ENCODE assay signal across 9 cellular contexts in genomic region chr9:129627556-129628492, GRCh38. TPM values are rescaled to one million over a fixed set of nuclear protein-coding genes. Genes with fewer than 3 reads are reported as not detected.
DNase-seq lines count a peak whose midpoint lies in the region; ATAC-seq and TF ChIP-seq lines count a peak whose summit lies in the region.
"Had no signal": no experiment of that assay in that cellular context is flagged by ENCODE, and none has a peak within 500 bp of the region (broad histone marks: within the 10 kb centered on the region; RNA-seq: fewer than 3 reads in every experiment).

No MANE protein-coding gene starts in this region.

- TF ChIP-seq CTCF in testis (IDR thresholded peaks at IDR 0.05) = no peak

- peak overlapping the region; percentile 90; the same call in 1 of the 2 replicates for H3K9ac ChIP-seq in iPS-20b (ENCODE audit: low read depth, low read length)

- H3K4me1 ChIP-seq in iPS-20b (ENCODE audit: insufficient read depth, low read length) (peaks cover 12% of the 10 kb centered on the region), testis (peaks cover 53% of the 10 kb centered on the region)

- peak overlapping the region; percentile 83 for H3K27ac Mint-ChIP-seq in activated CD4-positive, alpha-beta memory T cell treated with anti-CD3 and anti-CD28 coated beads, Interleukin-2, amount 10 ng/mL, durations not matched to agents 7 days and 5 days

- H3K27ac ChIP-seq in iPS-20b (ENCODE audit: low read length) = no peak overlapping the region
- H3K27ac ChIP-seq in testis = peak overlapping the region; percentile 14 to 53

- peak overlapping the region; percentile 92 for H3K4me3 Mint-ChIP-seq in activated T-cell treated with anti-CD3 and anti-CD28 coated beads, Interleukin-2, amount 50 U/mL, for 4 hours
- peak overlapping the region; percentile 81 for H3K4me3 Mint-ChIP-seq in activated CD4-positive, alpha-beta memory T cell treated with anti-CD3 and anti-CD28 coated beads, Interleukin-2, amount 10 ng/mL, durations not matched to agents 7 days and 5 days

- H3K36me3 ChIP-seq in iPS-20b (ENCODE audit: insufficient read depth, low read depth, low read length) = peaks cover 29% of the 10 kb centered on the region
- no peaks in the 10 kb centered on the region for H3K36me3 ChIP-seq in testis (ENCODE audit: low read depth, missing control alignments)

- intact Hi-C loops in testis (cut with DNase I; ENCODE audit: low total_unique reads) = no loop called here

- WGBS in testis, 2 donors = 28 to 32% methylated on average over 9 to 13 of the region's 13 CpGs

- POLR2A ChIA-PET in activated CD4-positive, alpha-beta memory T cell treated with anti-CD3 and anti-CD28 coated beads, Interleukin-2, amount 10 ng/mL, durations not matched to agents 7 days and 5 days (lab: Charles Lee) = interaction anchor here (0.8 to 4.3 kb wide), 5 partner anchors 8 to 546 kb away, joined by 3 to 44 read pairs (median 3); partner anchors contain the start of gene ASB6

- no peaks in the 10 kb centered on the region for H3K9me3 Mint-ChIP-seq in activated T-cell treated with anti-CD3 and anti-CD28 coated beads, Interleukin-2, amount 50 U/mL, for 4 hours
- H3K9me3 Mint-ChIP-seq in activated CD4-positive, alpha-beta memory T cell treated with anti-CD3 and anti-CD28 coated beads, Interleukin-2, amount 10 ng/mL, durations not matched to agents 7 days and 5 days = no peaks in the 10 kb centered on the region

- no peak for DNase-seq in activated T-cell treated with anti-CD3 and anti-CD28 coated beads, Interleukin-2, amount 50 U/mL, for 4 hours
- no peak for DNase-seq in activated T-cell treated with anti-CD3 and anti-CD28 coated beads, Interleukin-2, amount 50 U/mL, for 48 hours
- no peak for DNase-seq in activated CD4-positive, alpha-beta memory T cell treated with anti-CD3 and anti-CD28 coated beads, Interleukin-2, amount 10 ng/mL, durations not matched to agents 7 days and 5 days
- DNase-seq in testis = no peak
- no peak for DNase-seq in NCI-H1092 treated with DMSO at 0.1 percent for 48 hours (lab: John Stamatoyannopoulos, UW)
- DNase-seq in NCI-H748 (lab: John Stamatoyannopoulos, UW; ENCODE audit: unreplicated experiment) = no peak

- H3K4me1 Mint-ChIP-seq in activated T-cell treated with anti-CD3 and anti-CD28 coated beads, Interleukin-2, amount 50 U/mL, for 4 hours (ENCODE audit: low read depth) = peaks cover 71% of the 10 kb centered on the region
- peaks cover 67% of the 10 kb centered on the region for H3K4me1 Mint-ChIP-seq in activated CD4-positive, alpha-beta memory T cell treated with anti-CD3 and anti-CD28 coated beads, Interleukin-2, amount 10 ng/mL, durations not matched to agents 7 days and 5 days

- TF ChIP-seq POLR2A in testis (IDR thresholded peaks at IDR 0.05) = no peak

- ATAC-seq in activated T-cell treated with anti-CD3 and anti-CD28 coated beads, Interleukin-2, amount 50 U/mL, for 4 hours = no peak
- no peak for ATAC-seq in GM21423 (IDR thresholded peaks at IDR 0.05; ENCODE audit: unreplicated experiment)

- CTCF ChIA-PET in activated CD4-positive, alpha-beta memory T cell treated with anti-CD3 and anti-CD28 coated beads, Interleukin-2, amount 10 ng/mL, durations not matched to agents 7 days and 5 days (lab: Charles Lee) = interaction anchor here (0.6 to 6.6 kb wide), 7 partner anchors 13 to 972 kb away, joined by 3 to 112 read pairs (median 6); partner anchors contain the start of genes ASB6 and IER5L

- peaks cover 8% of the 10 kb centered on the region for H3K36me3 Mint-ChIP-seq in activated T-cell treated with anti-CD3 and anti-CD28 coated beads, Interleukin-2, amount 50 U/mL, for 4 hours (ENCODE audit: insufficient read depth)
- H3K36me3 Mint-ChIP-seq in activated CD4-positive, alpha-beta memory T cell treated with anti-CD3 and anti-CD28 coated beads, Interleukin-2, amount 10 ng/mL, durations not matched to agents 7 days and 5 days (ENCODE audit: low read depth) = peaks cover 22% of the 10 kb centered on the region

- H3K27me3 Mint-ChIP-seq in activated T-cell treated with anti-CD3 and anti-CD28 coated beads, Interleukin-2, amount 50 U/mL, for 4 hours (ENCODE audit: low read depth) = no peaks in the 10 kb centered on the region
- no peaks in the 10 kb centered on the region for H3K27me3 Mint-ChIP-seq in activated CD4-positive, alpha-beta memory T cell treated with anti-CD3 and anti-CD28 coated beads, Interleukin-2, amount 10 ng/mL, durations not matched to agents 7 days and 5 days

- H3K27me3 ChIP-seq in iPS-20b (ENCODE audit: insufficient read depth, low read length) (no peaks in the 10 kb centered on the region), testis (no peaks in the 10 kb centered on the region)

- H3K9me3 ChIP-seq in iPS-20b (ENCODE audit: insufficient read depth, low read depth, low read length) (no peaks in the 10 kb centered on the region), testis (no peaks in the 10 kb centered on the region)

- H3K4me3 ChIP-seq in iPS-20b (ENCODE audit: low read length) (peak overlapping the region; percentile 85; the same call in 1 of the 2 replicates), testis (peak overlapping the region in 1 of 2 donors; percentile 99)

RNA-seq across cellular contexts. Expression of gene NTMT1, which starts 1.9 kb away (rescaled TPM):
- 100 to 1,000 TPM in 1 of 3 donors, 10 to 100 TPM in 2; 93.4 to 111 (median 96.6) TPM for total RNA-seq in activated T-cell treated with anti-CD3 and anti-CD28 coated beads, Interleukin-2, amount 50 U/mL, for 4 hours
- total RNA-seq in activated CD4-positive, alpha-beta memory T cell treated with anti-CD3 and anti-CD28 coated beads, Interleukin-2, amount 10 ng/mL, durations not matched to agents 7 days and 5 days = 10 to 100 TPM; 34.2 to 38.7 TPM
- total RNA-seq in testis = 10 to 100 TPM; 71.8 to 82.6 TPM
- polyA plus RNA-seq in testis (ENCODE audit: insufficient read depth, low read depth, low replicate concordance) = 189 TPM

RNA-seq across cellular contexts. Expression of gene C9orf50, which starts 6.9 kb away (rescaled TPM):
- total RNA-seq in activated T-cell treated with anti-CD3 and anti-CD28 coated beads, Interleukin-2, amount 50 U/mL, for 4 hours = not detected
- not detected for total RNA-seq in activated CD4-positive, alpha-beta memory T cell treated with anti-CD3 and anti-CD28 coated beads, Interleukin-2, amount 10 ng/mL, durations not matched to agents 7 days and 5 days
- 1 to 10 TPM; 3.7 to 9.4 TPM for total RNA-seq in testis
- 14.6 TPM for polyA plus RNA-seq in testis (ENCODE audit: insufficient read depth, low read depth, low replicate concordance)
- total RNA-seq: subcutaneous adipose tissue had no signal

RNA-seq across cellular contexts. Expression of gene ASB6, which starts 14.1 kb away (rescaled TPM):
- total RNA-seq in activated T-cell treated with anti-CD3 and anti-CD28 coated beads, Interleukin-2, amount 50 U/mL, for 4 hours = 10 to 100 TPM; 32.1 to 35.3 (median 35.1) TPM
- 10 to 100 TPM; 22.5 to 23.4 TPM for total RNA-seq in activated CD4-positive, alpha-beta memory T cell treated with anti-CD3 and anti-CD28 coated beads, Interleukin-2, amount 10 ng/mL, durations not matched to agents 7 days and 5 days
- 10 to 100 TPM; 51.2 to 61.7 TPM for total RNA-seq in testis
- polyA plus RNA-seq in testis (ENCODE audit: insufficient read depth, low read depth, low replicate concordance) = 21.4 TPM

RNA-seq across cellular contexts. Expression of gene PRRX2, which starts 37.6 kb away (rescaled TPM):
- total RNA-seq in activated T-cell treated with anti-CD3 and anti-CD28 coated beads, Interleukin-2, amount 50 U/mL, for 4 hours = 1 to 10 TPM in 1 of 3 donors, under 1 TPM in 2; 0.50 to 1.3 (median 0.57) TPM
- not detected for total RNA-seq in activated CD4-positive, alpha-beta memory T cell treated with anti-CD3 and anti-CD28 coated beads, Interleukin-2, amount 10 ng/mL, durations not matched to agents 7 days and 5 days
- total RNA-seq in testis = 10 to 100 TPM; 14.6 to 19.1 TPM
- 15.3 TPM for polyA plus RNA-seq in testis (ENCODE audit: insufficient read depth, low read depth, low replicate concordance)

Comparison
In these comparisons a context has a peak if more than half of its experiments do, and no peak if none do; other contexts are left out.
1. RNA of gene C9orf50, which starts 6.9 kb away (total RNA-seq): 3.7 to 9.4 TPM in testis; not detected in activated T-cell treated with anti-CD3 and anti-CD28 coated beads, Interleukin-2, amount 50 U/mL, for 4 hours and not detected in activated CD4-positive, alpha-beta memory T cell treated with anti-CD3 and anti-CD28 coated beads, Interleukin-2, amount 10 ng/mL, durations not matched to agents 7 days and 5 days; every median in the first group is over 4 times any median in the second.